ENCODE assay signal across 1 cellular context in the genomic region with DNA sequence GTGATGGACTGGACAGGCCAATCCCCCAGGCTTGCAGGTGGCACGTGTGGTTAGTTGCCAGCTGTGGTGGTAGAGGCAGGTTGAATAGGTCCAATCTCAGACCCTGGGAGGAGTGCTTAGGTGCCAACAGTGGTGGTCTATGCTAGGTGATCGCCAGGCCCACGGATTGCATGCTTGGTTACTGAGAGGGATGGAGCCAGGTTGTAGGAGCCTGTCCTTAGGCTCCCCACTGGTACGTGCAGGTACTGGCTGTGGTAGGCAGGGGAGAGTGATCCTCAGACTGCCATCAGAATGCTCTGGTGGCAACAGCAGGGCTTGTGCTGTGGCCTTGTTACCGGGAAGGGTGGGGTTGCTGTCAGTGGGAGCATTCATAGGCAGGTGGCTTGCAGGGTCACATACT.
TF ChIP-seq lines count a peak whose summit lies in the region.

No MANE protein-coding gene starts in this region.

TF ChIP-seq in H1, 55 proteins besides CTCF, POLR2A, EP300 and RAD21:
- TF ChIP-seq JUND (IDR thresholded peaks at IDR 0.05; ENCODE audit: low read length) (no peak), CBX8 (IDR thresholded peaks at IDR 0.05; ENCODE audit: borderline replicate concordance, low read depth, low read length) (no peak), KDM4A (IDR thresholded peaks at IDR 0.05; ENCODE audit: low read depth, low read length, severe bottlenecking) (no peak), RFX5 (IDR thresholded peaks at IDR 0.05; ENCODE audit: borderline replicate concordance, low read depth, low read length) (no peak), SRF (IDR thresholded peaks at IDR 0.05; ENCODE audit: low read depth, low read length) (no peak), MAFK (IDR thresholded peaks at IDR 0.05; ENCODE audit: low read depth, low read length) (no peak), SP2 (IDR thresholded peaks at IDR 0.05; ENCODE audit: low read length) (no peak), KDM1A (IDR thresholded peaks at IDR 0.05; ENCODE audit: borderline replicate concordance, low read length) (no peak), CTBP2 (IDR thresholded peaks at IDR 0.05; ENCODE audit: borderline replicate concordance, insufficient read depth, insufficient read length, low read length) (no peak), SP1 (IDR thresholded peaks at IDR 0.05; ENCODE audit: low read depth, low read length) (no peak), TAF1 (IDR thresholded peaks at IDR 0.05; ENCODE audit: low read depth, low read length) (no peak), GABPA (IDR thresholded peaks at IDR 0.05; ENCODE audit: borderline replicate concordance, insufficient read depth, low read length) (no peak), EGR1 (IDR thresholded peaks at IDR 0.05; ENCODE audit: borderline replicate concordance, low read depth, low read length) (no peak), ZNF274 (IDR thresholded peaks at IDR 0.05; ENCODE audit: borderline replicate concordance, extremely low read depth, low read length) (no peak), JUN (IDR thresholded peaks at IDR 0.05; ENCODE audit: low read depth, low read length) (no peak), CREB1 (IDR thresholded peaks at IDR 0.05) (no peak), CHD1 (IDR thresholded peaks at IDR 0.05; ENCODE audit: low read depth, low read length) (no peak), SAP30 (IDR thresholded peaks at IDR 0.05; ENCODE audit: insufficient read depth, insufficient replicate concordance, low read length) (no peak)
- TF ChIP-seq, protein P1, sequence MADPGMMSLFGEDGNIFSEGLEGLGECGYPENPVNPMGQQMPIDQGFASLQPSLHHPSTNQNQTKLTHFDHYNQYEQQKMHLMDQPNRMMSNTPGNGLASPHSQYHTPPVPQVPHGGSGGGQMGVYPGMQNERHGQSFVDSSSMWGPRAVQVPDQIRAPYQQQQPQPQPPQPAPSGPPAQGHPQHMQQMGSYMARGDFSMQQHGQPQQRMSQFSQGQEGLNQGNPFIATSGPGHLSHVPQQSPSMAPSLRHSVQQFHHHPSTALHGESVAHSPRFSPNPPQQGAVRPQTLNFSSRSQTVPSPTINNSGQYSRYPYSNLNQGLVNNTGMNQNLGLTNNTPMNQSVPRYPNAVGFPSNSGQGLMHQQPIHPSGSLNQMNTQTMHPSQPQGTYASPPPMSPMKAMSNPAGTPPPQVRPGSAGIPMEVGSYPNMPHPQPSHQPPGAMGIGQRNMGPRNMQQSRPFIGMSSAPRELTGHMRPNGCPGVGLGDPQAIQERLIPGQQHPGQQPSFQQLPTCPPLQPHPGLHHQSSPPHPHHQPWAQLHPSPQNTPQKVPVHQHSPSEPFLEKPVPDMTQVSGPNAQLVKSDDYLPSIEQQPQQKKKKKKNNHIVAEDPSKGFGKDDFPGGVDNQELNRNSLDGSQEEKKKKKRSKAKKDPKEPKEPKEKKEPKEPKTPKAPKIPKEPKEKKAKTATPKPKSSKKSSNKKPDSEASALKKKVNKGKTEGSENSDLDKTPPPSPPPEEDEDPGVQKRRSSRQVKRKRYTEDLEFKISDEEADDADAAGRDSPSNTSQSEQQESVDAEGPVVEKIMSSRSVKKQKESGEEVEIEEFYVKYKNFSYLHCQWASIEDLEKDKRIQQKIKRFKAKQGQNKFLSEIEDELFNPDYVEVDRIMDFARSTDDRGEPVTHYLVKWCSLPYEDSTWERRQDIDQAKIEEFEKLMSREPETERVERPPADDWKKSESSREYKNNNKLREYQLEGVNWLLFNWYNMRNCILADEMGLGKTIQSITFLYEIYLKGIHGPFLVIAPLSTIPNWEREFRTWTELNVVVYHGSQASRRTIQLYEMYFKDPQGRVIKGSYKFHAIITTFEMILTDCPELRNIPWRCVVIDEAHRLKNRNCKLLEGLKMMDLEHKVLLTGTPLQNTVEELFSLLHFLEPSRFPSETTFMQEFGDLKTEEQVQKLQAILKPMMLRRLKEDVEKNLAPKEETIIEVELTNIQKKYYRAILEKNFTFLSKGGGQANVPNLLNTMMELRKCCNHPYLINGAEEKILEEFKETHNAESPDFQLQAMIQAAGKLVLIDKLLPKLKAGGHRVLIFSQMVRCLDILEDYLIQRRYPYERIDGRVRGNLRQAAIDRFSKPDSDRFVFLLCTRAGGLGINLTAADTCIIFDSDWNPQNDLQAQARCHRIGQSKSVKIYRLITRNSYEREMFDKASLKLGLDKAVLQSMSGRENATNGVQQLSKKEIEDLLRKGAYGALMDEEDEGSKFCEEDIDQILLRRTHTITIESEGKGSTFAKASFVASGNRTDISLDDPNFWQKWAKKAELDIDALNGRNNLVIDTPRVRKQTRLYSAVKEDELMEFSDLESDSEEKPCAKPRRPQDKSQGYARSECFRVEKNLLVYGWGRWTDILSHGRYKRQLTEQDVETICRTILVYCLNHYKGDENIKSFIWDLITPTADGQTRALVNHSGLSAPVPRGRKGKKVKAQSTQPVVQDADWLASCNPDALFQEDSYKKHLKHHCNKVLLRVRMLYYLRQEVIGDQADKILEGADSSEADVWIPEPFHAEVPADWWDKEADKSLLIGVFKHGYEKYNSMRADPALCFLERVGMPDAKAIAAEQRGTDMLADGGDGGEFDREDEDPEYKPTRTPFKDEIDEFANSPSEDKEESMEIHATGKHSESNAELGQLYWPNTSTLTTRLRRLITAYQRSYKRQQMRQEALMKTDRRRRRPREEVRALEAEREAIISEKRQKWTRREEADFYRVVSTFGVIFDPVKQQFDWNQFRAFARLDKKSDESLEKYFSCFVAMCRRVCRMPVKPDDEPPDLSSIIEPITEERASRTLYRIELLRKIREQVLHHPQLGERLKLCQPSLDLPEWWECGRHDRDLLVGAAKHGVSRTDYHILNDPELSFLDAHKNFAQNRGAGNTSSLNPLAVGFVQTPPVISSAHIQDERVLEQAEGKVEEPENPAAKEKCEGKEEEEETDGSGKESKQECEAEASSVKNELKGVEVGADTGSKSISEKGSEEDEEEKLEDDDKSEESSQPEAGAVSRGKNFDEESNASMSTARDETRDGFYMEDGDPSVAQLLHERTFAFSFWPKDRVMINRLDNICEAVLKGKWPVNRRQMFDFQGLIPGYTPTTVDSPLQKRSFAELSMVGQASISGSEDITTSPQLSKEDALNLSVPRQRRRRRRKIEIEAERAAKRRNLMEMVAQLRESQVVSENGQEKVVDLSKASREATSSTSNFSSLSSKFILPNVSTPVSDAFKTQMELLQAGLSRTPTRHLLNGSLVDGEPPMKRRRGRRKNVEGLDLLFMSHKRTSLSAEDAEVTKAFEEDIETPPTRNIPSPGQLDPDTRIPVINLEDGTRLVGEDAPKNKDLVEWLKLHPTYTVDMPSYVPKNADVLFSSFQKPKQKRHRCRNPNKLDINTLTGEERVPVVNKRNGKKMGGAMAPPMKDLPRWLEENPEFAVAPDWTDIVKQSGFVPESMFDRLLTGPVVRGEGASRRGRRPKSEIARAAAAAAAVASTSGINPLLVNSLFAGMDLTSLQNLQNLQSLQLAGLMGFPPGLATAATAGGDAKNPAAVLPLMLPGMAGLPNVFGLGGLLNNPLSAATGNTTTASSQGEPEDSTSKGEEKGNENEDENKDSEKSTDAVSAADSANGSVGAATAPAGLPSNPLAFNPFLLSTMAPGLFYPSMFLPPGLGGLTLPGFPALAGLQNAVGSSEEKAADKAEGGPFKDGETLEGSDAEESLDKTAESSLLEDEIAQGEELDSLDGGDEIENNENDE (IDR thresholded peaks at IDR 0.05; ENCODE audit: insufficient replicate concordance, low read length) = no peak
- TF ChIP-seq, protein P2, sequence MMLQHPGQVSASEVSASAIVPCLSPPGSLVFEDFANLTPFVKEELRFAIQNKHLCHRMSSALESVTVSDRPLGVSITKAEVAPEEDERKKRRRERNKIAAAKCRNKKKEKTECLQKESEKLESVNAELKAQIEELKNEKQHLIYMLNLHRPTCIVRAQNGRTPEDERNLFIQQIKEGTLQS (IDR thresholded peaks at IDR 0.05; ENCODE audit: insufficient read depth, low read depth, low read length) = no peak
